In the genomic region with DNA sequence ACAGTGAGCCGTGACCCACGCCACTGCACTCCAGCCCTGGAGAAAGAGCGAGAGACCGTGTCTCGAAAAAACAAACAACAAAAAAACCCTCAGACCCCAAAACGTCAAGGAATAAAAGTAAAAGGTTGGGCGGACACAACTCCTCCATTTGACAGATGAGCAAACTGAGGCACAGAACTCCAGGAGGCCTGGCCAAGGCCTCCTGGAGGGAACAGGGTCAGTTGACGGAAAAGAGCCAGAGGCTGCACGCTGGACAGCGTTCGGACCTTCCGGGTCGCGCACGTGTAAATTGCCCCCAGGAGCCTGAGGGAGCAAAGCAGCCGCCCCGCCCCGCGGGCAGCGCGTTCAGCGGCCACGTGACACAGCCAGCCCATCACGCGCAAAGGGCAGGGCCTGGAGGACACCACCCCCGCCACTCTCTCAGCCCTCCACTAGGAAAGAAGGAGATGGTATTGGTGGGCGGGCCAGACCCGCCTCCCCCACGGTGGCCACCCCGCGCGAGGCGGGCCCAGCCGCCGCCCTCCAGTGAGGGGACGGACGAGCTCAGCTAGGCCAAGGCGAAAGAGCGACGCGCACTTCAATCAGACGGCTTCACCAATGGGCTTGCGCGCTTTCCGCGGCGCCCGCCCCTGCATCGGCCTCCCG, we compare ENCODE assay signal across 1 cellular context.
TF ChIP-seq lines count a peak whose summit lies in the region.

No MANE protein-coding gene starts in this region.

TF ChIP-seq in HEK293, 187 proteins besides CTCF, POLR2A, EP300 and RAD21 (continued from another document and continues in another):
- peak; percentile 95 for TF ChIP-seq GLIS2 (tag by site-specific recombination; IDR thresholded peaks at IDR 0.05)
- TF ChIP-seq BCL11B (tag by site-specific recombination; IDR thresholded peaks at IDR 0.05; ENCODE audit: low read depth), result peak; percentile 58; the same call in 1 of the 2 replicates
- TF ChIP-seq, protein P1, sequence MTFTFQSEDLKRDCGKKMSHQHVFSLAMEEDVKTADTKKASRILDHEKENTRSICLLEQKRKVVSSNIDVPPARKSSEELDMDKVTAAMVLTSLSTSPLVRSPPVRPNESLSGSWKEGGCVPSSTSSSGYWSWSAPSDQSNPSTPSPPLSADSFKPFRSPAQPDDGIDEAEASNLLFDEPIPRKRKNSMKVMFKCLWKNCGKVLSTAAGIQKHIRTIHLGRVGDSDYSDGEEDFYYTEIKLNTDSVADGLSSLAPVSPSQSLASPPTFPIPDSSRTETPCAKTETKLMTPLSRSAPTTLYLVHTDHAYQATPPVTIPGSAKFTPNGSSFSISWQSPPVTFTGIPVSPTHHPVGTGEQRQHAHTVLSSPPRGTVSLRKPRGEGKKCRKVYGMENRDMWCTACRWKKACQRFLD (tag by site-specific recombination; IDR thresholded peaks at IDR 0.05), result no peak
- TF ChIP-seq ZIC2 (tag by site-specific recombination; IDR thresholded peaks at IDR 0.05), result peak; percentile 13; the same call in 1 of the 2 replicates
- TF ChIP-seq ZNF23 (tag by site-specific recombination; IDR thresholded peaks at IDR 0.05; ENCODE audit: borderline replicate concordance), result no peak
- no peak for TF ChIP-seq ZNF223 (tag by site-specific recombination; IDR thresholded peaks at IDR 0.05)
- no peak for TF ChIP-seq ZNF138 (tag by site-specific recombination; IDR thresholded peaks at IDR 0.05; ENCODE audit: borderline replicate concordance)
- no peak for TF ChIP-seq ZFP41 (tag by site-specific recombination; IDR thresholded peaks at IDR 0.05; ENCODE audit: borderline replicate concordance)
- TF ChIP-seq HOXC10 (CRISPR knock-in tag; IDR thresholded peaks at IDR 0.05), result no peak
- peak; percentile 46; the same call in 1 of the 2 replicates for TF ChIP-seq ZNF366 (tag by site-specific recombination; conservative IDR thresholded peaks at IDR 0.05)
- TF ChIP-seq MZF1 (tag by site-specific recombination; IDR thresholded peaks at IDR 0.05; ENCODE audit: borderline replicate concordance), result no peak
- TF ChIP-seq ZNF391 (tag by site-specific recombination; IDR thresholded peaks at IDR 0.05; ENCODE audit: borderline replicate concordance, low read depth), result 0 out of 2 replicates have a peak, but pooled peaks have one; percentile 46
- TF ChIP-seq ZNF341 (tag by site-specific recombination; IDR thresholded peaks at IDR 0.05; ENCODE audit: low read depth), result no peak; the same call in 1 of the 2 replicates
- TF ChIP-seq ZNF48 (tag by site-specific recombination; IDR thresholded peaks at IDR 0.05), result no peak
- 0 out of 2 replicates have a peak, but pooled peaks have one; percentile 17 for TF ChIP-seq ZNF629 (tag by site-specific recombination; IDR thresholded peaks at IDR 0.05)
- no peak for TF ChIP-seq ZNF777 (tag by site-specific recombination; IDR thresholded peaks at IDR 0.05; ENCODE audit: borderline replicate concordance)
- no peak for TF ChIP-seq ZNF561 (tag by site-specific recombination; IDR thresholded peaks at IDR 0.05; ENCODE audit: borderline replicate concordance)
- TF ChIP-seq ZNF600 (tag by site-specific recombination; IDR thresholded peaks at IDR 0.05), result no peak
- TF ChIP-seq ZNF785 (tag by site-specific recombination; IDR thresholded peaks at IDR 0.05), result no peak
- TF ChIP-seq, protein P2, sequence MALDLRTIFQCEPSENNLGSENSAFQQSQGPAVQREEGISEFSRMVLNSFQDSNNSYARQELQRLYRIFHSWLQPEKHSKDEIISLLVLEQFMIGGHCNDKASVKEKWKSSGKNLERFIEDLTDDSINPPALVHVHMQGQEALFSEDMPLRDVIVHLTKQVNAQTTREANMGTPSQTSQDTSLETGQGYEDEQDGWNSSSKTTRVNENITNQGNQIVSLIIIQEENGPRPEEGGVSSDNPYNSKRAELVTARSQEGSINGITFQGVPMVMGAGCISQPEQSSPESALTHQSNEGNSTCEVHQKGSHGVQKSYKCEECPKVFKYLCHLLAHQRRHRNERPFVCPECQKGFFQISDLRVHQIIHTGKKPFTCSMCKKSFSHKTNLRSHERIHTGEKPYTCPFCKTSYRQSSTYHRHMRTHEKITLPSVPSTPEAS (tag by site-specific recombination; IDR thresholded peaks at IDR 0.05), result no peak
- TF ChIP-seq, protein P3, sequence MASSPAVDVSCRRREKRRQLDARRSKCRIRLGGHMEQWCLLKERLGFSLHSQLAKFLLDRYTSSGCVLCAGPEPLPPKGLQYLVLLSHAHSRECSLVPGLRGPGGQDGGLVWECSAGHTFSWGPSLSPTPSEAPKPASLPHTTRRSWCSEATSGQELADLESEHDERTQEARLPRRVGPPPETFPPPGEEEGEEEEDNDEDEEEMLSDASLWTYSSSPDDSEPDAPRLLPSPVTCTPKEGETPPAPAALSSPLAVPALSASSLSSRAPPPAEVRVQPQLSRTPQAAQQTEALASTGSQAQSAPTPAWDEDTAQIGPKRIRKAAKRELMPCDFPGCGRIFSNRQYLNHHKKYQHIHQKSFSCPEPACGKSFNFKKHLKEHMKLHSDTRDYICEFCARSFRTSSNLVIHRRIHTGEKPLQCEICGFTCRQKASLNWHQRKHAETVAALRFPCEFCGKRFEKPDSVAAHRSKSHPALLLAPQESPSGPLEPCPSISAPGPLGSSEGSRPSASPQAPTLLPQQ (tag by site-specific recombination; IDR thresholded peaks at IDR 0.05), result 0 out of 2 replicates have a peak, but pooled peaks have one; percentile 31
- TF ChIP-seq KLF9 (tag by site-specific recombination; IDR thresholded peaks at IDR 0.05; ENCODE audit: low read depth), result no peak; the same call in none of the 2 replicates
- TF ChIP-seq, protein P4, sequence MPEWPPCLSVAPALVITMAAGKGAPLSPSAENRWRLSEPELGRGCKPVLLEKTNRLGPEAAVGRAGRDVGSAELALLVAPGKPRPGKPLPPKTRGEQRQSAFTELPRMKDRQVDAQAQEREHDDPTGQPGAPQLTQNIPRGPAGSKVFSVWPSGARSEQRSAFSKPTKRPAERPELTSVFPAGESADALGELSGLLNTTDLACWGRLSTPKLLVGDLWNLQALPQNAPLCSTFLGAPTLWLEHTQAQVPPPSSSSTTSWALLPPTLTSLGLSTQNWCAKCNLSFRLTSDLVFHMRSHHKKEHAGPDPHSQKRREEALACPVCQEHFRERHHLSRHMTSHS (tag by site-specific recombination; IDR thresholded peaks at IDR 0.05), result no peak
- TF ChIP-seq ZNF514 (tag by site-specific recombination; IDR thresholded peaks at IDR 0.05), result no peak
- TF ChIP-seq, protein P5, sequence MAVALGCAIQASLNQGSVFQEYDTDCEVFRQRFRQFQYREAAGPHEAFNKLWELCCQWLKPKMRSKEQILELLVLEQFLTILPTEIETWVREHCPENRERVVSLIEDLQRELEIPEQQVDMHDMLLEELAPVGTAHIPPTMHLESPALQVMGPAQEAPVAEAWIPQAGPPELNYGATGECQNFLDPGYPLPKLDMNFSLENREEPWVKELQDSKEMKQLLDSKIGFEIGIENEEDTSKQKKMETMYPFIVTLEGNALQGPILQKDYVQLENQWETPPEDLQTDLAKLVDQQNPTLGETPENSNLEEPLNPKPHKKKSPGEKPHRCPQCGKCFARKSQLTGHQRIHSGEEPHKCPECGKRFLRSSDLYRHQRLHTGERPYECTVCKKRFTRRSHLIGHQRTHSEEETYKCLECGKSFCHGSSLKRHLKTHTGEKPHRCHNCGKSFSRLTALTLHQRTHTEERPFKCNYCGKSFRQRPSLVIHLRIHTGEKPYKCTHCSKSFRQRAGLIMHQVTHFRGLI (tag by site-specific recombination; IDR thresholded peaks at IDR 0.05), result no peak
- TF ChIP-seq ZBTB20 (tag by site-specific recombination; IDR thresholded peaks at IDR 0.05), result no peak
- TF ChIP-seq, protein P6, sequence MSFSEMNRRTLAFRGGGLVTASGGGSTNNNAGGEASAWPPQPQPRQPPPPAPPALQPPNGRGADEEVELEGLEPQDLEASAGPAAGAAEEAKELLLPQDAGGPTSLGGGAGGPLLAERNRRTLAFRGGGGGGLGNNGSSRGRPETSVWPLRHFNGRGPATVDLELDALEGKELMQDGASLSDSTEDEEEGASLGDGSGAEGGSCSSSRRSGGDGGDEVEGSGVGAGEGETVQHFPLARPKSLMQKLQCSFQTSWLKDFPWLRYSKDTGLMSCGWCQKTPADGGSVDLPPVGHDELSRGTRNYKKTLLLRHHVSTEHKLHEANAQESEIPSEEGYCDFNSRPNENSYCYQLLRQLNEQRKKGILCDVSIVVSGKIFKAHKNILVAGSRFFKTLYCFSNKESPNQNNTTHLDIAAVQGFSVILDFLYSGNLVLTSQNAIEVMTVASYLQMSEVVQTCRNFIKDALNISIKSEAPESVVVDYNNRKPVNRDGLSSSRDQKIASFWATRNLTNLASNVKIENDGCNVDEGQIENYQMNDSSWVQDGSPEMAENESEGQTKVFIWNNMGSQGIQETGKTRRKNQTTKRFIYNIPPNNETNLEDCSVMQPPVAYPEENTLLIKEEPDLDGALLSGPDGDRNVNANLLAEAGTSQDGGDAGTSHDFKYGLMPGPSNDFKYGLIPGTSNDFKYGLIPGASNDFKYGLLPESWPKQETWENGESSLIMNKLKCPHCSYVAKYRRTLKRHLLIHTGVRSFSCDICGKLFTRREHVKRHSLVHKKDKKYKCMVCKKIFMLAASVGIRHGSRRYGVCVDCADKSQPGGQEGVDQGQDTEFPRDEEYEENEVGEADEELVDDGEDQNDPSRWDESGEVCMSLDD (tag by site-specific recombination; IDR thresholded peaks at IDR 0.05), result no peak
- TF ChIP-seq ZBTB8A (tag by site-specific recombination; IDR thresholded peaks at IDR 0.05), result peak; percentile 73
- TF ChIP-seq, protein P7, sequence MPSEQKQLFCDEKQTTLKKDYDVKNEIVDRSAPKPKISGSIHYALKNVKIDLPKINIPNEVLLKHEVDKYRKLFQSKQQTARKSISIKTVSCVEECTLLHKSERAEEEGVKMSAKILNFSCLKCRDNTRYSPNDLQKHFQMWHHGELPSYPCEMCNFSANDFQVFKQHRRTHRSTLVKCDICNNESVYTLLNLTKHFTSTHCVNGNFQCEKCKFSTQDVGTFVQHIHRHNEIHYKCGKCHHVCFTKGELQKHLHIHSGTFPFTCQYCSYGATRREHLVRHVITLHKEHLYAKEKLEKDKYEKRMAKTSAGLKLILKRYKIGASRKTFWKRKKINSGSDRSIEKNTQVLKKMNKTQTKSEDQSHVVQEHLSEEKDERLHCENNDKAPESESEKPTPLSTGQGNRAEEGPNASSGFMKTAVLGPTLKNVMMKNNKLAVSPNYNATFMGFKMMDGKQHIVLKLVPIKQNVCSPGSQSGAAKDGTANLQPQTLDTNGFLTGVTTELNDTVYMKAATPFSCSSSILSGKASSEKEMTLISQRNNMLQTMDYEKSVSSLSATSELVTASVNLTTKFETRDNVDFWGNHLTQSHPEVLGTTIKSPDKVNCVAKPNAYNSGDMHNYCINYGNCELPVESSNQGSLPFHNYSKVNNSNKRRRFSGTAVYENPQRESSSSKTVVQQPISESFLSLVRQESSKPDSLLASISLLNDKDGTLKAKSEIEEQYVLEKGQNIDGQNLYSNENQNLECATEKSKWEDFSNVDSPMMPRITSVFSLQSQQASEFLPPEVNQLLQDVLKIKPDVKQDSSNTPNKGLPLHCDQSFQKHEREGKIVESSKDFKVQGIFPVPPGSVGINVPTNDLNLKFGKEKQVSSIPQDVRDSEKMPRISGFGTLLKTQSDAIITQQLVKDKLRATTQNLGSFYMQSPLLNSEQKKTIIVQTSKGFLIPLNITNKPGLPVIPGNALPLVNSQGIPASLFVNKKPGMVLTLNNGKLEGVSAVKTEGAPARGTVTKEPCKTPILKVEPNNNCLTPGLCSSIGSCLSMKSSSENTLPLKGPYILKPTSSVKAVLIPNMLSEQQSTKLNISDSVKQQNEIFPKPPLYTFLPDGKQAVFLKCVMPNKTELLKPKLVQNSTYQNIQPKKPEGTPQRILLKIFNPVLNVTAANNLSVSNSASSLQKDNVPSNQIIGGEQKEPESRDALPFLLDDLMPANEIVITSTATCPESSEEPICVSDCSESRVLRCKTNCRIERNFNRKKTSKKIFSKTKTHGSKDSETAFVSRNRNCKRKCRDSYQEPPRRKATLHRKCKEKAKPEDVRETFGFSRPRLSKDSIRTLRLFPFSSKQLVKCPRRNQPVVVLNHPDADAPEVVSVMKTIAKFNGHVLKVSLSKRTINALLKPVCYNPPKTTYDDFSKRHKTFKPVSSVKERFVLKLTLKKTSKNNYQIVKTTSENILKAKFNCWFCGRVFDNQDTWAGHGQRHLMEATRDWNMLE (tag by site-specific recombination; conservative IDR thresholded peaks at IDR 0.05; ENCODE audit: low read depth), result no peak
- no peak for TF ChIP-seq ZNF174 (tag by site-specific recombination; IDR thresholded peaks at IDR 0.05)
- no peak for TF ChIP-seq REPIN1 (tag by site-specific recombination; IDR thresholded peaks at IDR 0.05; ENCODE audit: low read depth)
- no peak for TF ChIP-seq ZNF416 (tag by site-specific recombination; IDR thresholded peaks at IDR 0.05)
- no peak for TF ChIP-seq ZNF776 (tag by site-specific recombination; IDR thresholded peaks at IDR 0.05; ENCODE audit: borderline replicate concordance)
- no peak for TF ChIP-seq KLF16 (tag by site-specific recombination; IDR thresholded peaks at IDR 0.05)
- TF ChIP-seq, protein P8, sequence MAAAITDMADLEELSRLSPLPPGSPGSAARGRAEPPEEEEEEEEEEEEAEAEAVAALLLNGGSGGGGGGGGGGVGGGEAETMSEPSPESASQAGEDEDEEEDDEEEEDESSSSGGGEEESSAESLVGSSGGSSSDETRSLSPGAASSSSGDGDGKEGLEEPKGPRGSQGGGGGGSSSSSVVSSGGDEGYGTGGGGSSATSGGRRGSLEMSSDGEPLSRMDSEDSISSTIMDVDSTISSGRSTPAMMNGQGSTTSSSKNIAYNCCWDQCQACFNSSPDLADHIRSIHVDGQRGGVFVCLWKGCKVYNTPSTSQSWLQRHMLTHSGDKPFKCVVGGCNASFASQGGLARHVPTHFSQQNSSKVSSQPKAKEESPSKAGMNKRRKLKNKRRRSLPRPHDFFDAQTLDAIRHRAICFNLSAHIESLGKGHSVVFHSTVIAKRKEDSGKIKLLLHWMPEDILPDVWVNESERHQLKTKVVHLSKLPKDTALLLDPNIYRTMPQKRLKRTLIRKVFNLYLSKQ (tag by site-specific recombination; IDR thresholded peaks at IDR 0.05; ENCODE audit: borderline replicate concordance), result no peak
- no peak for TF ChIP-seq ZNF610 (tag by site-specific recombination; IDR thresholded peaks at IDR 0.05; ENCODE audit: borderline replicate concordance)
- no peak for TF ChIP-seq ZNF324 (tag by site-specific recombination; IDR thresholded peaks at IDR 0.05)
- no peak for TF ChIP-seq ZNF433 (tag by site-specific recombination; IDR thresholded peaks at IDR 0.05; ENCODE audit: low read depth)
- TF ChIP-seq ZNF501 (tag by site-specific recombination; IDR thresholded peaks at IDR 0.05), result no peak
- TF ChIP-seq ZNF791 (tag by site-specific recombination; IDR thresholded peaks at IDR 0.05), result no peak
- TF ChIP-seq IKZF3 (tag by site-specific recombination; IDR thresholded peaks at IDR 0.05), result no peak
- no peak for TF ChIP-seq ZNF701 (tag by site-specific recombination; IDR thresholded peaks at IDR 0.05)
- TF ChIP-seq, protein P9, sequence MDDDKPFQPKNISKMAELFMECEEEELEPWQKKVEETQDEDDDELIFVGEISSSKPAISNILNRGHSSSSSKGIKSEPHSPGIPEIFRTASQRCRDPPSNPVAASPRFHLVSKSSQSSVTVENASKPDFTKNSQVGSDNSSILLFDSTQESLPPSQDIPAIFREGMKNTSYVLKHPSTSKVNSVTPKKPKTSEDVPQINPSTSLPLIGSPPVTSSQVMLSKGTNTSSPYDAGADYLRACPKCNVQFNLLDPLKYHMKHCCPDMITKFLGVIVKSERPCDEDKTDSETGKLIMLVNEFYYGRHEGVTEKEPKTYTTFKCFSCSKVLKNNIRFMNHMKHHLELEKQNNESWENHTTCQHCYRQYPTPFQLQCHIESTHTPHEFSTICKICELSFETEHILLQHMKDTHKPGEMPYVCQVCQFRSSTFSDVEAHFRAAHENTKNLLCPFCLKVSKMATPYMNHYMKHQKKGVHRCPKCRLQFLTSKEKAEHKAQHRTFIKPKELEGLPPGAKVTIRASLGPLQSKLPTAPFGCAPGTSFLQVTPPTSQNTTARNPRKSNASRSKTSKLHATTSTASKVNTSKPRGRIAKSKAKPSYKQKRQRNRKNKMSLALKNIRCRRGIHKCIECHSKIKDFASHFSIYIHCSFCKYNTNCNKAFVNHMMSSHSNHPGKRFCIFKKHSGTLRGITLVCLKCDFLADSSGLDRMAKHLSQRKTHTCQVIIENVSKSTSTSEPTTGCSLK (tag by site-specific recombination; IDR thresholded peaks at IDR 0.05), result no peak
